21 cellular contexts compared by ENCODE assay signal in genomic region chr15:72534522-72534921, GRCh38.
DNase-seq lines count a peak whose midpoint lies in the region; ATAC-seq and TF ChIP-seq lines count a peak whose summit lies in the region.
"Had no signal": no experiment of that assay in that cellular context is flagged by ENCODE, and none has a peak within 500 bp of the region (broad histone marks: within the 10 kb centered on the region; RNA-seq: fewer than 3 reads in every experiment).

No MANE protein-coding gene starts in this region.

- H3K27ac ChIP-seq in right lobe of liver (no peak overlapping the region), Peyer's patch (no peak overlapping the region)
- H3K27ac ChIP-seq: C4-2B, prostate gland, spleen, stomach, upper lobe of right lung had no signal

- H3K36me3 ChIP-seq in right lobe of liver (no peaks in the 10 kb centered on the region), Peyer's patch (no peaks in the 10 kb centered on the region)
- H3K36me3 ChIP-seq: prostate gland, stomach, upper lobe of right lung had no signal

- H3K4me1 ChIP-seq in right lobe of liver (no peaks in the 10 kb centered on the region), Peyer's patch (peaks cover 0 to 4% (median 0%) of the 10 kb centered on the region in 4 donors)
- H3K4me1 ChIP-seq: prostate gland, upper lobe of right lung had no signal

- TF ChIP-seq POLR2A in right lobe of liver (IDR thresholded peaks at IDR 0.05) (no peak), Peyer's patch (IDR thresholded peaks at IDR 0.05) (no peak)

- CTCF ChIA-PET in activated CD4-positive, alpha-beta T cell treated with anti-CD3 and anti-CD28 coated beads for 36 hours (lab: Charles Lee) = interaction anchor here (0.6 to 1.6 kb wide), 5 partner anchors 10 to 707 kb away, joined by 3 to 5 read pairs (median 4); no protein-coding TSS in a partner anchor

- H3K9me3 ChIP-seq in right lobe of liver = no peaks in the 10 kb centered on the region
- no peaks in the 10 kb centered on the region for H3K9me3 ChIP-seq in Peyer's patch
- H3K9me3 ChIP-seq: prostate gland, stomach, upper lobe of right lung had no signal

- peaks cover 5% of the 10 kb centered on the region for H3K9me3 Mint-ChIP-seq in activated CD4-positive, alpha-beta T cell treated with anti-CD3 and anti-CD28 coated beads for 36 hours (ENCODE audit: low read depth)

- POLR2A ChIA-PET in activated CD4-positive, alpha-beta T cell treated with anti-CD3 and anti-CD28 coated beads for 36 hours (lab: Charles Lee) = no interaction called here

- DNase-seq in activated CD4-positive, alpha-beta T cell treated with anti-CD3 and anti-CD28 coated beads for 36 hours = peak; percentile 48
- DNase-seq in activated CD4-positive, alpha-beta T cell treated with anti-CD3 and anti-CD28 coated beads for 1 hour = no peak
- DNase-seq in GM12865 (ENCODE audit: low read depth) = peak; percentile 6
- peak; percentile 3 to 24 for DNase-seq in activated CD4-positive, alpha-beta T cell treated with anti-CD3 and anti-CD28 coated beads, Interleukin-2, amount 50 U/mL, for 48 hours
- DNase-seq in effector CD8-positive, alpha-beta T cell (lab: John Stamatoyannopoulos, UW) = peak; percentile 50
- no peak for DNase-seq in AG20443 (ENCODE audit: low spot score)
- DNase-seq in right lobe of liver = no peak
- DNase-seq in Peyer's patch = no peak
- DNase-seq: 8988T, head of caudate nucleus, KG1, NCI-H1105, NCI-H2107, NCI-H69, OCI-M1, spleen, stomach, upper lobe of right lung had no signal

- no peak overlapping the region for H3K4me3 Mint-ChIP-seq in activated CD4-positive, alpha-beta T cell treated with anti-CD3 and anti-CD28 coated beads for 36 hours
- H3K4me3 Mint-ChIP-seq: nephron had no signal

- TF ChIP-seq CTCF in GM12865 (IDR thresholded peaks at IDR 0.05; ENCODE audit: insufficient read depth, low read depth, low read length, missing control alignments) (no peak), right lobe of liver (IDR thresholded peaks at IDR 0.05) (no peak), Peyer's patch (IDR thresholded peaks at IDR 0.05) (no peak)

- no peaks in the 10 kb centered on the region for H3K27me3 ChIP-seq in right lobe of liver
- H3K27me3 ChIP-seq in Peyer's patch = no peaks in the 10 kb centered on the region
- H3K27me3 ChIP-seq: spleen, stomach, upper lobe of right lung had no signal

- 79% methylated on average over 3 of the region's 3 CpGs for WGBS in right lobe of liver (ENCODE audit: insufficient coverage, low coverage, low lambda C conversion rate, missing lambda C conversion rate)

- H3K27ac Mint-ChIP-seq in activated CD4-positive, alpha-beta T cell treated with anti-CD3 and anti-CD28 coated beads for 36 hours = no peak overlapping the region

- intact Hi-C loops in activated CD4-positive, alpha-beta T cell treated with anti-CD3 and anti-CD28 coated beads for 36 hours (cut with DNase I, micrococcal nuclease) = loop anchor here in 1 of 2 experiments (5.0 kb wide), 1 partner anchor 57 kb away; no protein-coding TSS in a partner anchor
- intact Hi-C loops in right lobe of liver (cut with DNase I) = no loop called here

- H3K4me3 ChIP-seq in GM12865 (ENCODE audit: low read depth, low read length) (no peak overlapping the region), right lobe of liver (no peak overlapping the region), Peyer's patch (no peak overlapping the region)
- H3K4me3 ChIP-seq: prostate gland, spleen, stomach, upper lobe of right lung had no signal

- H3K36me3 Mint-ChIP-seq in activated CD4-positive, alpha-beta T cell treated with anti-CD3 and anti-CD28 coated beads for 36 hours (ENCODE audit: low read depth) = peaks cover 10% of the 10 kb centered on the region

- peak; percentile 30 for ATAC-seq in activated CD4-positive, alpha-beta T cell treated with anti-CD3 and anti-CD28 coated beads for 36 hours
- no peak for ATAC-seq in right lobe of liver
- ATAC-seq: upper lobe of right lung had no signal

- no peaks in the 10 kb centered on the region for H3K27me3 Mint-ChIP-seq in activated CD4-positive, alpha-beta T cell treated with anti-CD3 and anti-CD28 coated beads for 36 hours

- peaks cover 42% of the 10 kb centered on the region for H3K4me1 Mint-ChIP-seq in activated CD4-positive, alpha-beta T cell treated with anti-CD3 and anti-CD28 coated beads for 36 hours

Comparison
In these comparisons a context has a peak if more than half of its experiments do, and no peak if none do; other contexts are left out.
1. DNase-seq: peak in activated CD4-positive, alpha-beta T cell treated with anti-CD3 and anti-CD28 coated beads for 36 hours (single experiment), GM12865 (single experiment), activated CD4-positive, alpha-beta T cell treated with anti-CD3 and anti-CD28 coated beads, Interleukin-2, amount 50 U/mL, for 48 hours (2 of 2) and effector CD8-positive, alpha-beta T cell (single experiment); none in activated CD4-positive, alpha-beta T cell treated with anti-CD3 and anti-CD28 coated beads for 1 hour (single experiment), AG20443 (single experiment), right lobe of liver (0 of 3) and Peyer's patch (0 of 3).